22 cellular contexts compared by ENCODE assay signal in genomic region chr18:63433349-63433866, GRCh38. TPM values are rescaled to one million over a fixed set of nuclear protein-coding genes. Genes with fewer than 3 reads are reported as not detected.
DNase-seq lines count a peak whose midpoint lies in the region; ATAC-seq and TF ChIP-seq lines count a peak whose summit lies in the region.
"Had no signal": no experiment of that assay in that cellular context is flagged by ENCODE, and none has a peak within 500 bp of the region (broad histone marks: within the 10 kb centered on the region; RNA-seq: fewer than 3 reads in every experiment).

No MANE protein-coding gene starts in this region.

- no peaks in the 10 kb centered on the region for H3K36me3 Mint-ChIP-seq in GM23338 (ENCODE audit: low read depth)
- H3K36me3 Mint-ChIP-seq in activated naive CD4-positive, alpha-beta T cell treated with anti-CD3 and anti-CD28 coated beads, Interleukin-2, amount 10 ng/mL, durations not matched to agents 7 days and 5 days, result no peaks in the 10 kb centered on the region
- H3K36me3 Mint-ChIP-seq: CD8-positive, alpha-beta T cell; naive thymus-derived CD4-positive, alpha-beta T cell had no signal

- TF ChIP-seq POLR2A in heart left ventricle (IDR thresholded peaks at IDR 0.05), result no peak
- TF ChIP-seq POLR2A in suprapubic skin (IDR thresholded peaks at IDR 0.05), result no peak
- no peak for TF ChIP-seq POLR2A in stomach (IDR thresholded peaks at IDR 0.05)

- DNase-seq in GM23338 (ENCODE audit: low spot score), result no peak
- peak in 1 of 2 donors; percentile 71 for DNase-seq in ascending aorta (ENCODE audit: low spot score in 2 of 2)
- peak in 1 of 5 donors; percentile 18 for DNase-seq in heart left ventricle
- no peak for DNase-seq in suprapubic skin (ENCODE audit: low spot score in 2 of 2)
- no peak for DNase-seq in germinal center (ENCODE audit: low spot score)
- no peak for DNase-seq in activated naive CD4-positive, alpha-beta T cell treated with anti-CD3 and anti-CD28 coated beads, Interleukin-2, amount 10 ng/mL, durations not matched to agents 7 days and 5 days
- DNase-seq in stomach, result no peak
- DNase-seq in NCI-H1417 (lab: John Stamatoyannopoulos, UW), result no peak
- DNase-seq: activated CD4-positive, alpha-beta T cell treated with anti-CD3 and anti-CD28 coated beads, Interleukin-2, amount 50 U/mL, for 4 hours; activated T-cell treated with anti-CD3 and anti-CD28 coated beads for 4 hours; anterior cingulate cortex; CD8-positive, alpha-beta T cell; DMS53; mesendoderm; naive thymus-derived CD4-positive, alpha-beta T cell; NCI-H748 treated with DMSO at 0.1 percent for 48 hours; small intestine; stimulated activated CD4-positive, alpha-beta T cell treated with anti-CD3 and anti-CD28 coated beads, Interleukin-4, amount 100 ng/mL, for 1 hour had no signal

- H3K4me3 ChIP-seq in GM23338 (no peak overlapping the region), ascending aorta (no peak overlapping the region), heart left ventricle (no peak overlapping the region), suprapubic skin (no peak overlapping the region), stomach (no peak overlapping the region)

- H3K9me2 ChIP-seq in GM23338 (ENCODE audit: insufficient read depth), result no peaks in the 10 kb centered on the region

- H3F3A ChIP-seq in GM23338 (replicated peaks; ENCODE audit: low read depth), result no peaks in the 10 kb centered on the region

- WGBS in heart left ventricle, 4 donors, result 38 to 60% (median 47%) methylated on average over 4 of the region's 4 CpGs
- WGBS in suprapubic skin, result 13% methylated on average over 4 of the region's 4 CpGs
- 45 to 67% (median 53%) methylated on average over 4 of the region's 4 CpGs for WGBS in stomach, 5 donors

- H3K4me1 Mint-ChIP-seq in GM23338, result no peaks in the 10 kb centered on the region
- no peaks in the 10 kb centered on the region for H3K4me1 Mint-ChIP-seq in activated naive CD4-positive, alpha-beta T cell treated with anti-CD3 and anti-CD28 coated beads, Interleukin-2, amount 10 ng/mL, durations not matched to agents 7 days and 5 days

- CTCF ChIA-PET in activated naive CD4-positive, alpha-beta T cell treated with anti-CD3 and anti-CD28 coated beads, Interleukin-2, amount 10 ng/mL, durations not matched to agents 7 days and 5 days (lab: Charles Lee), result interaction anchor here (1.0 to 1.6 kb wide), 2 partner anchors 92 to 417 kb away, joined by 3 to 9 read pairs; no protein-coding TSS in a partner anchor

- no peak overlapping the region for H3K4me2 ChIP-seq in GM23338

- H3K36me3 ChIP-seq in GM23338 (ENCODE audit: insufficient read depth) (no peaks in the 10 kb centered on the region), ascending aorta (no peaks in the 10 kb centered on the region), heart left ventricle (no peaks in the 10 kb centered on the region), suprapubic skin (no peaks in the 10 kb centered on the region), stomach (no peaks in the 10 kb centered on the region)

- H2AFZ ChIP-seq in GM23338, result peak overlapping the region; percentile 49; the same call in 1 of the 2 replicates

- H3K27ac ChIP-seq in GM23338 (ENCODE audit: low read depth) (no peak overlapping the region), ascending aorta (peak overlapping the region; percentile 44 to 77), heart left ventricle (peak overlapping the region in 1 of 12 donors; percentile 60), suprapubic skin (peak overlapping the region; percentile 74), stomach (no peak overlapping the region)

- no peaks in the 10 kb centered on the region for H3K79me2 ChIP-seq in GM23338 (replicated peaks; ENCODE audit: insufficient read depth)

- TF ChIP-seq CTCF in GM23338 (conservative IDR thresholded peaks at IDR 0.05; ENCODE audit: low read depth in 2 of 2) (no peak), ascending aorta (IDR thresholded peaks at IDR 0.05) (no peak), heart left ventricle (IDR thresholded peaks at IDR 0.05) (no peak), suprapubic skin (IDR thresholded peaks at IDR 0.05) (no peak), stomach (IDR thresholded peaks at IDR 0.05) (no peak)

- H3K4me3 Mint-ChIP-seq in GM23338, result no peak overlapping the region
- H3K4me3 Mint-ChIP-seq in activated naive CD4-positive, alpha-beta T cell treated with anti-CD3 and anti-CD28 coated beads, Interleukin-2, amount 10 ng/mL, durations not matched to agents 7 days and 5 days, result no peak overlapping the region
- H3K4me3 Mint-ChIP-seq: CD8-positive, alpha-beta T cell; naive thymus-derived CD4-positive, alpha-beta T cell had no signal

- ATAC-seq in GM23338 (no peak), heart left ventricle (peak; percentile 20 to 70 (median 48))
- ATAC-seq: CD8-positive, alpha-beta T cell; naive thymus-derived CD4-positive, alpha-beta T cell had no signal

- H3K4me1 ChIP-seq in GM23338 (ENCODE audit: insufficient read depth) (no peaks in the 10 kb centered on the region), ascending aorta (peaks cover 4 to 9% of the 10 kb centered on the region in 2 donors), heart left ventricle (no peaks in the 10 kb centered on the region), suprapubic skin (peaks cover 17% of the 10 kb centered on the region), stomach (no peaks in the 10 kb centered on the region)

- no peaks in the 10 kb centered on the region for H3K9me3 Mint-ChIP-seq in GM23338
- no peaks in the 10 kb centered on the region for H3K9me3 Mint-ChIP-seq in activated naive CD4-positive, alpha-beta T cell treated with anti-CD3 and anti-CD28 coated beads, Interleukin-2, amount 10 ng/mL, durations not matched to agents 7 days and 5 days
- H3K9me3 Mint-ChIP-seq: CD8-positive, alpha-beta T cell; naive thymus-derived CD4-positive, alpha-beta T cell had no signal

- H3K9me3 ChIP-seq in ascending aorta (no peaks in the 10 kb centered on the region), heart left ventricle (no peaks in the 10 kb centered on the region), suprapubic skin (no peaks in the 10 kb centered on the region), stomach (no peaks in the 10 kb centered on the region)

- intact Hi-C loops in ascending aorta (cut with DNase I) (loop anchor here (1.0 kb wide), 1 partner anchor 11 kb away; the partner anchor contains the start of gene VPS4B), heart left ventricle (cut with DNase I) (loop anchor here in 5 of 10 donors (10.0 kb wide), 2 partner anchors 299 to 309 kb away; no protein-coding TSS in a partner anchor), stomach (cut with DNase I; ENCODE audit: low total_unique reads) (no loop called here)

- no peak overlapping the region for H3K27ac Mint-ChIP-seq in GM23338
- H3K27ac Mint-ChIP-seq in activated naive CD4-positive, alpha-beta T cell treated with anti-CD3 and anti-CD28 coated beads, Interleukin-2, amount 10 ng/mL, durations not matched to agents 7 days and 5 days, result no peak overlapping the region
- H3K27ac Mint-ChIP-seq: CD8-positive, alpha-beta T cell; naive thymus-derived CD4-positive, alpha-beta T cell had no signal

- no peak for TF ChIP-seq EP300 in suprapubic skin (IDR thresholded peaks at IDR 0.05)
- TF ChIP-seq EP300 in stomach (IDR thresholded peaks at IDR 0.05), result no peak

- no peaks in the 10 kb centered on the region for H4K20me1 ChIP-seq in GM23338 (replicated peaks; ENCODE audit: insufficient read depth)

- H3K27me3 Mint-ChIP-seq in GM23338 (ENCODE audit: insufficient read depth, low read depth, poor library complexity), result no peaks in the 10 kb centered on the region
- peaks cover 52% of the 10 kb centered on the region for H3K27me3 Mint-ChIP-seq in activated naive CD4-positive, alpha-beta T cell treated with anti-CD3 and anti-CD28 coated beads, Interleukin-2, amount 10 ng/mL, durations not matched to agents 7 days and 5 days

- H3K27me3 ChIP-seq in GM23338 (ENCODE audit: insufficient read depth) (no peaks in the 10 kb centered on the region), ascending aorta (no peaks in the 10 kb centered on the region), heart left ventricle (peaks cover 0 to 4% (median 0%) of the 10 kb centered on the region in 9 donors), suprapubic skin (no peaks in the 10 kb centered on the region), stomach (no peaks in the 10 kb centered on the region)

TF ChIP-seq in GM23338, 12 proteins besides CTCF, POLR2A, EP300 and RAD21 (continues in another document):
- no peak for TF ChIP-seq JUNB (IDR thresholded peaks at IDR 0.05; ENCODE audit: unreplicated experiment)
- no peak for TF ChIP-seq EZH2 (IDR thresholded peaks at IDR 0.05; ENCODE audit: low read depth, unreplicated experiment)
- TF ChIP-seq NANOG (IDR thresholded peaks at IDR 0.05; ENCODE audit: borderline replicate concordance), result no peak

RNA-seq across cellular contexts. Expression of gene VPS4B, which starts 11.1 kb away (rescaled TPM):
- total RNA-seq in GM23338 (2014; rRNA removed; shearing (Covaris generic)), result 30.2 and 34.4 TPM in 2 replicates
- polyA plus RNA-seq in GM23338 (2016; fragmentation: Nextera tagmentation; extraction: Ambion mirVana), result 43.5 and 49.4 TPM in 2 replicates
- 16.7 TPM for total RNA-seq in ascending aorta
- total RNA-seq in heart left ventricle, result 10 to 100 TPM; 13.5 to 40.0 (median 19.9) TPM
- polyA plus RNA-seq in heart left ventricle, result 10 to 100 TPM in 1 of 2 donors, 1 to 10 TPM in 1; 4.2 to 13.1 TPM
- total RNA-seq in suprapubic skin, result 10 to 100 TPM; 43.7 to 49.8 (median 44.6) TPM
- 100 to 1,000 TPM in 1 of 5 donors, 10 to 100 TPM in 4; 23.7 to 108 (median 46.7) TPM for total RNA-seq in stomach
- 10 to 100 TPM; 11.3 to 37.1 (median 18.6) TPM for polyA plus RNA-seq in stomach

RNA-seq across cellular contexts. Expression of gene SERPINB5, which starts 43.4 kb away (rescaled TPM):
- total RNA-seq in GM23338 (2014; rRNA removed; shearing (Covaris generic)), result not detected in 2 replicates
- 0.16 TPM in 1 of 2 replicates, not detected in the other for polyA plus RNA-seq in GM23338 (2016; fragmentation: Nextera tagmentation; extraction: Ambion mirVana)
- total RNA-seq in ascending aorta, result not detected
- total RNA-seq in heart left ventricle, result not detected
- not detected for polyA plus RNA-seq in heart left ventricle
- 100 to 1,000 TPM; 158 to 658 (median 458) TPM for total RNA-seq in suprapubic skin
- total RNA-seq in stomach, result 1 to 10 TPM in 1 of 5 donors, under 1 TPM in 1, not detected in 3; 0.72 to 3.9 TPM
- 10 to 100 TPM in 1 of 3 donors, not detected in 2; 27.1 TPM for polyA plus RNA-seq in stomach
- total RNA-seq: CD8-positive, alpha-beta T cell; cerebellum; fibroblast of lung; naive thymus-derived CD4-positive, alpha-beta T cell; SK-MEL-5; T-helper 2 cell treated with Interferon-gamma antibody and Interleukin-4, amounts not matched to agents 100 ng/mL and 5 ng/mL, for 36 hours had no signal
- polyA plus RNA-seq: naive thymus-derived CD4-positive, alpha-beta T cell had no signal

Comparison
In these comparisons a context has a peak if more than half of its experiments do, and no peak if none do; other contexts are left out.
1. H3K27ac ChIP-seq: peak in ascending aorta (2 of 2) and suprapubic skin (single experiment); none in GM23338 (single experiment) and stomach (0 of 5).
2. RNA of gene SERPINB5, which starts 43.4 kb away (total RNA-seq): 158 to 658 TPM in suprapubic skin; not detected in GM23338, not detected in ascending aorta (single experiment), not detected in heart left ventricle and 0.72 to 3.9 TPM in stomach; every median in the first group is over 10 times any median in the second.